1 cellular context compared by ENCODE assay signal in the genomic region with DNA sequence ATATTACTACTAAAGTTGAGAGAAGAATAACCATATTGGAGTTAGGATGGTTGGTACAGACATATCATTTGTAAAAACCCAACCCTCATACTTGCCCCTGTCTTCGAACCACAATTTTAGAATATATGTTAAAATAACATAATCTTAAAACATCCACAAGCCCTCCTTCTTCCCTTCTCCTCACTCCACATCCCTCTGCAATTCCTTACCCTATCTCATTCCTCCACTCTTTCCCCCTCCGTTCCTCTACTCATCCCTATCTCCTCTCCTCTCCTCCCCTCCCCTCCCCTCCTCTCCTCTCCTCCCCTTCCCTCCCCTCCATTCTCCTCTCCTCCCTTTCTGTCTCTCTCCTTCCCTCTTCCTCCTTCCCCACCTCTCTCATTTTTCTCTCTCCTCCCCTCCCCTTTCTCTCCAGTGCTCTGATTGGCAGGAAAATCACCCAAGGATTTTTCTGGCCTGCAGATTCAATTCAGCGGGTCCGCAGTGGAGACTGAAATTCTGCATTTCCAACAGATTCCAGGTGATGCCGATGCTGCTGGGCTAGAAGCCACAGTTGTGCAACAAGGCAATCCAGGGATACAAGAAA.
TF ChIP-seq lines count a peak whose summit lies in the region.

No MANE protein-coding gene starts in this region.

TF ChIP-seq in GM23338, 12 proteins besides CTCF, POLR2A, EP300 and RAD21 (continued from another document):
- TF ChIP-seq, protein P1, sequence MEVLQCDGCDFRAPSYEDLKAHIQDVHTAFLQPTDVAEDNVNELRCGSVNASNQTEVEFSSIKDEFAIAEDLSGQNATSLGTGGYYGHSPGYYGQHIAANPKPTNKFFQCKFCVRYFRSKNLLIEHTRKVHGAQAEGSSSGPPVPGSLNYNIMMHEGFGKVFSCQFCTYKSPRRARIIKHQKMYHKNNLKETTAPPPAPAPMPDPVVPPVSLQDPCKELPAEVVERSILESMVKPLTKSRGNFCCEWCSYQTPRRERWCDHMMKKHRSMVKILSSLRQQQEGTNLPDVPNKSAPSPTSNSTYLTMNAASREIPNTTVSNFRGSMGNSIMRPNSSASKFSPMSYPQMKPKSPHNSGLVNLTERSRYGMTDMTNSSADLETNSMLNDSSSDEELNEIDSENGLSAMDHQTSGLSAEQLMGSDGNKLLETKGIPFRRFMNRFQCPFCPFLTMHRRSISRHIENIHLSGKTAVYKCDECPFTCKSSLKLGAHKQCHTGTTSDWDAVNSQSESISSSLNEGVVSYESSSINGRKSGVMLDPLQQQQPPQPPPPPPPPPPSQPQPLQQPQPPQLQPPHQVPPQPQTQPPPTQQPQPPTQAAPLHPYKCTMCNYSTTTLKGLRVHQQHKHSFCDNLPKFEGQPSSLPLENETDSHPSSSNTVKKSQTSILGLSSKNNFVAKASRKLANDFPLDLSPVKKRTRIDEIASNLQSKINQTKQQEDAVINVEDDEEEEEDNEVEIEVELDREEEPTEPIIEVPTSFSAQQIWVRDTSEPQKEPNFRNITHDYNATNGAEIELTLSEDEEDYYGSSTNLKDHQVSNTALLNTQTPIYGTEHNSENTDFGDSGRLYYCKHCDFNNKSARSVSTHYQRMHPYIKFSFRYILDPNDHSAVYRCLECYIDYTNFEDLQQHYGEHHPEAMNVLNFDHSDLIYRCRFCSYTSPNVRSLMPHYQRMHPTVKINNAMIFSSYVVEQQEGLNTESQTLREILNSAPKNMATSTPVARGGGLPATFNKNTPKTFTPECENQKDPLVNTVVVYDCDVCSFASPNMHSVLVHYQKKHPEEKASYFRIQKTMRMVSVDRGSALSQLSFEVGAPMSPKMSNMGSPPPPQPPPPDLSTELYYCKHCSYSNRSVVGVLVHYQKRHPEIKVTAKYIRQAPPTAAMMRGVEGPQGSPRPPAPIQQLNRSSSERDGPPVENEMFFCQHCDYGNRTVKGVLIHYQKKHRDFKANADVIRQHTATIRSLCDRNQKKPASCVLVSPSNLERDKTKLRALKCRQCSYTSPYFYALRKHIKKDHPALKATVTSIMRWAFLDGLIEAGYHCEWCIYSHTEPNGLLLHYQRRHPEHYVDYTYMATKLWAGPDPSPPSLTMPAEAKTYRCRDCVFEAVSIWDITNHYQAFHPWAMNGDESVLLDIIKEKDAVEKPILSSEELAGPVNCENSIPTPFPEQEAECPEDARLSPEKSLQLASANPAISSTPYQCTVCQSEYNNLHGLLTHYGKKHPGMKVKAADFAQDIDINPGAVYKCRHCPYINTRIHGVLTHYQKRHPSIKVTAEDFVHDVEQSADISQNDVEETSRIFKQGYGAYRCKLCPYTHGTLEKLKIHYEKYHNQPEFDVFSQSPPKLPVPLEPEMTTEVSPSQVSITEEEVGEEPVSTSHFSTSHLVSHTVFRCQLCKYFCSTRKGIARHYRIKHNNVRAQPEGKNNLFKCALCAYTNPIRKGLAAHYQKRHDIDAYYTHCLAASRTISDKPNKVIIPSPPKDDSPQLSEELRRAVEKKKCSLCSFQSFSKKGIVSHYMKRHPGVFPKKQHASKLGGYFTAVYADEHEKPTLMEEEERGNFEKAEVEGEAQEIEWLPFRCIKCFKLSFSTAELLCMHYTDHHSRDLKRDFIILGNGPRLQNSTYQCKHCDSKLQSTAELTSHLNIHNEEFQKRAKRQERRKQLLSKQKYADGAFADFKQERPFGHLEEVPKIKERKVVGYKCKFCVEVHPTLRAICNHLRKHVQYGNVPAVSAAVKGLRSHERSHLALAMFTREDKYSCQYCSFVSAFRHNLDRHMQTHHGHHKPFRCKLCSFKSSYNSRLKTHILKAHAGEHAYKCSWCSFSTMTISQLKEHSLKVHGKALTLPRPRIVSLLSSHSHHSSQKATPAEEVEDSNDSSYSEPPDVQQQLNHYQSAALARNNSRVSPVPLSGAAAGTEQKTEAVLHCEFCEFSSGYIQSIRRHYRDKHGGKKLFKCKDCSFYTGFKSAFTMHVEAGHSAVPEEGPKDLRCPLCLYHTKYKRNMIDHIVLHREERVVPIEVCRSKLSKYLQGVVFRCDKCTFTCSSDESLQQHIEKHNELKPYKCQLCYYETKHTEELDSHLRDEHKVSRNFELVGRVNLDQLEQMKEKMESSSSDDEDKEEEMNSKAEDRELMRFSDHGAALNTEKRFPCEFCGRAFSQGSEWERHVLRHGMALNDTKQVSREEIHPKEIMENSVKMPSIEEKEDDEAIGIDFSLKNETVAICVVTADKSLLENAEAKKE (CRISPR knock-in tag; IDR thresholded peaks at IDR 0.05) = no peak
- TF ChIP-seq EZH2phosphoT487 (IDR thresholded peaks at IDR 0.05; ENCODE audit: unreplicated experiment) = no peak
- no peak for TF ChIP-seq NANOG (IDR thresholded peaks at IDR 0.05; ENCODE audit: borderline replicate concordance)
- TF ChIP-seq, protein P2, sequence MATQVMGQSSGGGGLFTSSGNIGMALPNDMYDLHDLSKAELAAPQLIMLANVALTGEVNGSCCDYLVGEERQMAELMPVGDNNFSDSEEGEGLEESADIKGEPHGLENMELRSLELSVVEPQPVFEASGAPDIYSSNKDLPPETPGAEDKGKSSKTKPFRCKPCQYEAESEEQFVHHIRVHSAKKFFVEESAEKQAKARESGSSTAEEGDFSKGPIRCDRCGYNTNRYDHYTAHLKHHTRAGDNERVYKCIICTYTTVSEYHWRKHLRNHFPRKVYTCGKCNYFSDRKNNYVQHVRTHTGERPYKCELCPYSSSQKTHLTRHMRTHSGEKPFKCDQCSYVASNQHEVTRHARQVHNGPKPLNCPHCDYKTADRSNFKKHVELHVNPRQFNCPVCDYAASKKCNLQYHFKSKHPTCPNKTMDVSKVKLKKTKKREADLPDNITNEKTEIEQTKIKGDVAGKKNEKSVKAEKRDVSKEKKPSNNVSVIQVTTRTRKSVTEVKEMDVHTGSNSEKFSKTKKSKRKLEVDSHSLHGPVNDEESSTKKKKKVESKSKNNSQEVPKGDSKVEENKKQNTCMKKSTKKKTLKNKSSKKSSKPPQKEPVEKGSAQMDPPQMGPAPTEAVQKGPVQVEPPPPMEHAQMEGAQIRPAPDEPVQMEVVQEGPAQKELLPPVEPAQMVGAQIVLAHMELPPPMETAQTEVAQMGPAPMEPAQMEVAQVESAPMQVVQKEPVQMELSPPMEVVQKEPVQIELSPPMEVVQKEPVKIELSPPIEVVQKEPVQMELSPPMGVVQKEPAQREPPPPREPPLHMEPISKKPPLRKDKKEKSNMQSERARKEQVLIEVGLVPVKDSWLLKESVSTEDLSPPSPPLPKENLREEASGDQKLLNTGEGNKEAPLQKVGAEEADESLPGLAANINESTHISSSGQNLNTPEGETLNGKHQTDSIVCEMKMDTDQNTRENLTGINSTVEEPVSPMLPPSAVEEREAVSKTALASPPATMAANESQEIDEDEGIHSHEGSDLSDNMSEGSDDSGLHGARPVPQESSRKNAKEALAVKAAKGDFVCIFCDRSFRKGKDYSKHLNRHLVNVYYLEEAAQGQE (IDR thresholded peaks at IDR 0.05; ENCODE audit: unreplicated experiment) = no peak
- no peak for TF ChIP-seq ZNF114 (CRISPR knock-in tag; IDR thresholded peaks at IDR 0.05)
- TF ChIP-seq JUNB (IDR thresholded peaks at IDR 0.05; ENCODE audit: unreplicated experiment) = no peak
- TF ChIP-seq CREB1 (CRISPR knock-in tag; IDR thresholded peaks at IDR 0.05; ENCODE audit: low read depth) = no peak
- no peak for TF ChIP-seq STAT1 (IDR thresholded peaks at IDR 0.05; ENCODE audit: unreplicated experiment)
- TF ChIP-seq ZNF331 (CRISPR knock-in tag; IDR thresholded peaks at IDR 0.05; ENCODE audit: low read depth) = no peak
- no peak for TF ChIP-seq ETS1 (IDR thresholded peaks at IDR 0.05)
